30 cellular contexts compared by ENCODE assay signal in the genomic region with DNA sequence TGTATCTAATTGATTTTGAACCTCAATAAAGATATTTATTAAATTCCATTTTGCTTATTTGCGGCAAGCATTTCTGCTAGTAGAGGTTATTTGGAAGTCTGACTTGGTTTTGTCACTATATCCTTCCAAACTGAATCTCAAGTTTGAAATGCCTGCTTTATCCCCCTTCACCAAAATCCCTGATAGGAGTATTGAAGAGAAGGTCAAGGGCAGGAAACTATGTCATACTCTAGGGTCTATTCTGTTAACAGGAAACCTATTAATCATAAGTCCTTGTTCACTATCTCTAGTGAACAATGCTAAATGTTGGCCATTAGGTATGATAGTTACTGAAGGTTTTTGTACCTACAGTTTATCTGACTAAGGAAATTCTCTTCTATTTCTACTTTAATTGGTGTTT. TPM values are rescaled to one million over a fixed set of nuclear protein-coding genes. Genes with fewer than 3 reads are reported as not detected.
DNase-seq lines count a peak whose midpoint lies in the region; ATAC-seq, FAIRE-seq and TF ChIP-seq lines count a peak whose summit lies in the region.
"Had no signal": no experiment of that assay in that cellular context is flagged by ENCODE, and none has a peak within 500 bp of the region (broad histone marks: within the 10 kb centered on the region; RNA-seq: fewer than 3 reads in every experiment).

No MANE protein-coding gene starts in this region.

- H2AFZ ChIP-seq in HepG2 (ENCODE audit: low read length) (no peak overlapping the region), mesenchymal stem cell (ENCODE audit: low read depth, low read length) (no peak overlapping the region)

- H3K27ac ChIP-seq in liver (ENCODE audit: low read depth in 1 of 2, low read length in 2 of 2) (no peak overlapping the region), HepG2 (ENCODE audit: extremely low read length, insufficient read depth, low read length) (no peak overlapping the region), mesenchymal stem cell (ENCODE audit: low read length, poor library complexity, severe bottlenecking) (no peak overlapping the region)

- no peak for TF ChIP-seq POLR2A in HepG2 (IDR thresholded peaks at IDR 0.05; ENCODE audit: insufficient read depth in 1 of 2, low read depth in 2 of 2, low read length in 2 of 2)

- H3K9ac ChIP-seq in liver (ENCODE audit: low read depth in 1 of 2, low read length in 2 of 2) (no peak overlapping the region), HepG2 (ENCODE audit: insufficient read depth, low read depth, low read length) (no peak overlapping the region), mesenchymal stem cell (ENCODE audit: low read length) (peak overlapping the region; percentile 94)
- H3K9ac ChIP-seq: BLaER1 treated with 17β-estradiol and CSF1 and Interleukin-3, amounts not matched to agents 10 nM and 100 nM; SK-N-SH had no signal

- H2BK12ac ChIP-seq in mesenchymal stem cell (ENCODE audit: low read length in 2 of 2), result no peak overlapping the region

- H2AK5ac ChIP-seq in mesenchymal stem cell (ENCODE audit: low read length, severe bottlenecking), result no peak overlapping the region

- H3K9me3 ChIP-seq in liver (ENCODE audit: control insufficient read depth in 4 of 4, low read length in 3 of 4) (no peaks in the 10 kb centered on the region), HepG2 (ENCODE audit: low read length) (no peaks in the 10 kb centered on the region), mesenchymal stem cell (ENCODE audit: control insufficient read depth, low read length) (no peaks in the 10 kb centered on the region)
- H3K9me3 ChIP-seq: BLaER1 treated with 17β-estradiol and CSF1 and Interleukin-3, amounts not matched to agents 10 nM and 100 nM; Caco-2; Peyer's patch; SK-N-SH had no signal

- H3K79me1 ChIP-seq in mesenchymal stem cell (replicated peaks; ENCODE audit: low read length, poor library complexity, severe bottlenecking), result no peaks in the 10 kb centered on the region

- H3K4me3 ChIP-seq in liver (ENCODE audit: low read depth in 1 of 3, low read length in 3 of 3), result no peak overlapping the region
- no peak overlapping the region for H3K4me3 ChIP-seq in HepG2 (replicated peaks in 1 of 3; ENCODE audit: insufficient read depth in 1 of 3, low read depth in 2 of 3, low read length in 3 of 3)
- no peak overlapping the region for H3K4me3 ChIP-seq in mesenchymal stem cell (ENCODE audit: insufficient read depth in 1 of 2, low read depth in 1 of 2, low read length in 2 of 2)
- H3K4me3 ChIP-seq: BLaER1 treated with 17β-estradiol and CSF1 and Interleukin-3, amounts not matched to agents 10 nM and 100 nM; Peyer's patch had no signal

- no peaks in the 10 kb centered on the region for H3K4me1 ChIP-seq in liver (ENCODE audit: control insufficient read depth in 4 of 4, insufficient read depth in 4 of 4, low read length in 3 of 4)
- peaks cover 9% of the 10 kb centered on the region for H3K4me1 ChIP-seq in HepG2 (ENCODE audit: insufficient read depth, low read length)
- no peaks in the 10 kb centered on the region for H3K4me1 ChIP-seq in mesenchymal stem cell (ENCODE audit: control insufficient read depth, insufficient read depth, low read depth, low read length)
- H3K4me1 ChIP-seq: Caco-2, Peyer's patch had no signal

- H3K18ac ChIP-seq in mesenchymal stem cell (ENCODE audit: low read depth in 1 of 2, low read length in 2 of 2), result no peak overlapping the region

- H3K27me3 ChIP-seq in liver (ENCODE audit: control insufficient read depth in 4 of 4, insufficient read depth in 4 of 4, low read length in 3 of 4) (no peaks in the 10 kb centered on the region), HepG2 (ENCODE audit: control insufficient read depth in 1 of 2, insufficient read depth in 2 of 2, low read length in 2 of 2) (no peaks in the 10 kb centered on the region), mesenchymal stem cell (ENCODE audit: control insufficient read depth in 1 of 2, insufficient read depth in 1 of 2, low read length in 2 of 2) (no peaks in the 10 kb centered on the region)
- H3K27me3 ChIP-seq: BLaER1 treated with 17β-estradiol and CSF1 and Interleukin-3, amounts not matched to agents 10 nM and 100 nM; Peyer's patch had no signal

- no peak overlapping the region for H4K8ac ChIP-seq in mesenchymal stem cell (ENCODE audit: low read length)

- H3K23ac ChIP-seq in mesenchymal stem cell (ENCODE audit: low read length in 2 of 2), result no peak overlapping the region

- in situ Hi-C loops in HepG2 (cut with HindIII; ENCODE audit: extremely low pct_ligation_motif_present, low pct_unique_long_range_greater_than_20kb), result no loop called here

- WGBS in liver, result 91% methylated on average over 1 of the region's 1 CpG
- WGBS in HepG2 (ENCODE audit: low lambda C conversion rate), result 97% methylated on average over 1 of the region's 1 CpG
- no CpG with 5 or more reads among the region's 1 CpG for WGBS in mesenchymal stem cell

- TF ChIP-seq EP300 in HepG2 (IDR thresholded peaks at IDR 0.05; ENCODE audit: low read depth in 2 of 2, low read length in 2 of 2) (no peak), HepG2 (CRISPR knock-in tag; IDR thresholded peaks at IDR 0.05; ENCODE audit: borderline replicate concordance) (no peak)

- FAIRE-seq in HepG2 (lab: Jason Lieb, UNC), result no peak
- FAIRE-seq: H1 had no signal

- no peak overlapping the region for H2BK15ac ChIP-seq in mesenchymal stem cell (ENCODE audit: low read depth, poor library complexity, severe bottlenecking)

- H2BK5ac ChIP-seq in mesenchymal stem cell (ENCODE audit: low read depth, low read length, poor library complexity, severe bottlenecking), result no peak overlapping the region

- POLR2A ChIA-PET in HepG2 (lab: Yijun Ruan, JAX), result no interaction called here

- CTCF ChIA-PET in HepG2 (lab: Yijun Ruan, JAX; ENCODE audit: low intra/inter-chr PET ratio, low total read pairs), result no interaction called here

- H3K79me2 ChIP-seq in HepG2 (ENCODE audit: insufficient read depth, low read length), result no peaks in the 10 kb centered on the region

- H2BK120ac ChIP-seq in mesenchymal stem cell (ENCODE audit: low read depth, low read length), result no peak overlapping the region

- TF ChIP-seq CTCF in liver (IDR thresholded peaks at IDR 0.05; ENCODE audit: low read depth, low read length, missing input control), result no peak
- TF ChIP-seq CTCF in HepG2 (CRISPR knock-in tag; IDR thresholded peaks at IDR 0.05), result no peak

- ATAC-seq in HepG2 (no peak), GM18517 (IDR thresholded peaks at IDR 0.05; ENCODE audit: unreplicated experiment) (no peak)
- ATAC-seq: stimulated activated effector memory CD8-positive, alpha-beta T cell treated with anti-CD3 and anti-CD28 coated beads, Interleukin-12 subunit alpha, Interleukin-12 subunit beta, amount 100 ng/mL, for 72 hours; T-helper 17 cell had no signal

- no peaks in the 10 kb centered on the region for H4K20me1 ChIP-seq in HepG2 (ENCODE audit: insufficient read depth, low read length)
- H4K20me1 ChIP-seq: BLaER1 treated with 17β-estradiol and CSF1 and Interleukin-3, amounts not matched to agents 10 nM and 100 nM had no signal

- no peak overlapping the region for H3K14ac ChIP-seq in mesenchymal stem cell (ENCODE audit: low read length in 2 of 2)

- no peak overlapping the region for H4K91ac ChIP-seq in mesenchymal stem cell (ENCODE audit: low read length)

- no peak overlapping the region for H3K4ac ChIP-seq in mesenchymal stem cell (ENCODE audit: low read depth in 1 of 2, low read length in 2 of 2)

- H3K36me3 ChIP-seq in liver (ENCODE audit: control insufficient read depth in 4 of 4, insufficient read depth in 3 of 4, low read depth in 1 of 4, low read length in 3 of 4) (no peaks in the 10 kb centered on the region), HepG2 (replicated peaks in 1 of 2; ENCODE audit: control insufficient read depth in 1 of 2, insufficient read depth in 2 of 2, low read length in 2 of 2) (no peaks in the 10 kb centered on the region), mesenchymal stem cell (ENCODE audit: control insufficient read depth in 1 of 2, insufficient read depth in 2 of 2, low read depth in 1 of 2, low read length in 2 of 2) (no peaks in the 10 kb centered on the region)
- H3K36me3 ChIP-seq: BLaER1 treated with 17β-estradiol and CSF1 and Interleukin-3, amounts not matched to agents 10 nM and 100 nM; Peyer's patch had no signal

- TF ChIP-seq RAD21 in liver (IDR thresholded peaks at IDR 0.05) (peak in 1 of 2 donors; percentile 11), HepG2 (CRISPR knock-in tag; IDR thresholded peaks at IDR 0.05) (no peak)

- intact Hi-C loops in HepG2 (cut with micrococcal nuclease; ENCODE audit: unreplicated experiment), result no loop called here

- BruUV-seq in HepG2 (replicated peaks; lab: Mats Ljungman, UMichigan), result no TSS peak

- no peak for DNase-seq in HepG2 (ENCODE audit: low spot score)
- peak; percentile 28 for DNase-seq in dermis blood vessel endothelial cell
- DNase-seq in mesenchymal stem cell, result no peak
- DNase-seq in NCI-H526 treated with DMSO at 0.1 percent for 48 hours (lab: John Stamatoyannopoulos, UW), result no peak
- DNase-seq in glomerular visceral epithelial cell (ENCODE audit: extremely low spot score), result no peak
- no peak for DNase-seq in NCI-H128 (lab: John Stamatoyannopoulos, UW; ENCODE audit: unreplicated experiment)
- DNase-seq: ACHN; activated naive CD4-positive, alpha-beta T cell treated with Interleukin-2 at 50 U/mL for 16 hours; activated T-cell treated with anti-CD3 and anti-CD28 coated beads, Interleukin-2, amount 50 U/mL, for 1 hour; amniotic stem cell; Caco-2; DMS79 treated with DMSO at 0.1 percent for 48 hours; head of caudate nucleus; Karpas-422; MV-4-11; NCI-H2171; NCI-H510A treated with DMSO at 0.1 percent for 48 hours; NK-92 treated with Interleukin-12 subunit alpha and Interleukin-12 subunit beta, amount 100 ng/mL, for 24 hours; Peyer's patch; SK-N-SH; small intestine; T-helper 17 cell had no signal

- H3K4me2 ChIP-seq in HepG2 (ENCODE audit: low read depth, low read length) (no peak overlapping the region), mesenchymal stem cell (ENCODE audit: low read length, poor library complexity, severe bottlenecking) (no peak overlapping the region)

RNA-seq across cellular contexts. Expression of gene GNAT3, which starts 11.5 kb away (rescaled TPM):
- not detected for total RNA-seq in liver
- not detected for polyA plus RNA-seq in liver
- total RNA-seq in HepG2 (2016; rRNA removed; fragmentation: Illumina TruSeq; extraction: Trizol), result not detected in 2 replicates
- total RNA-seq in HepG2 (2016; cell fraction: cytosol; rRNA removed; fragmentation: Illumina TruSeq; extraction: Trizol; ENCODE audit: low read depth), result not detected in 2 replicates
- total RNA-seq in HepG2 (2016; cell fraction: insoluble cytoplasmic fraction; rRNA removed; fragmentation: Illumina TruSeq; extraction: Trizol), result not detected in 2 replicates
- total RNA-seq in HepG2 (2016; cell fraction: membrane; rRNA removed; fragmentation: Illumina TruSeq; extraction: Trizol), result not detected in 2 replicates
- not detected in 2 replicates for total RNA-seq in HepG2 (2016; cell fraction: nucleus; rRNA removed; fragmentation: Illumina TruSeq; extraction: Trizol)
- polyA plus RNA-seq in HepG2 (2011; rRNA removed), result not detected in 2 replicates
- polyA plus RNA-seq in HepG2 (2011; cell fraction: cytosol; rRNA removed), result not detected in 2 replicates
- not detected in 2 replicates for polyA plus RNA-seq in HepG2 (2011; cell fraction: nucleus; rRNA removed)
- not detected in 2 replicates for polyA plus RNA-seq in HepG2 (2012)
- polyA plus RNA-seq in HepG2 (2016; cell fraction: cytosol; fragmentation: Illumina TruSeq; extraction: Trizol; ENCODE audit: low read depth), result not detected in 2 replicates
- not detected in 2 replicates for polyA plus RNA-seq in HepG2 (2016; cell fraction: insoluble cytoplasmic fraction; fragmentation: Illumina TruSeq; extraction: Trizol; ENCODE audit: low read depth)
- not detected in 2 replicates for polyA plus RNA-seq in HepG2 (2016; cell fraction: membrane; fragmentation: Illumina TruSeq; extraction: Trizol; ENCODE audit: low read depth)
- not detected in 2 replicates for polyA plus RNA-seq in HepG2 (2016; cell fraction: nucleus; fragmentation: Illumina TruSeq; extraction: Trizol; ENCODE audit: insufficient read depth, low read depth)
- polyA minus RNA-seq in HepG2 (2011; rRNA and poly(A)+ RNA removed; ENCODE audit: low replicate concordance), result not detected in 2 replicates
- not detected in 2 replicates for polyA minus RNA-seq in HepG2 (2011; cell fraction: cytosol; rRNA and poly(A)+ RNA removed)
- not detected in 2 replicates for polyA minus RNA-seq in HepG2 (2011; cell fraction: nucleus; rRNA and poly(A)+ RNA removed)
- not detected in 2 replicates for total RNA-seq in dermis blood vessel endothelial cell
- polyA plus RNA-seq in mesenchymal stem cell (2013, experiment 1 of 2), result not detected
- polyA plus RNA-seq in mesenchymal stem cell (2013, experiment 2 of 2), result not detected
- total RNA-seq: Caco-2, cardiac septum, H1, pulmonary artery endothelial cell, T-helper 17 cell, urinary bladder had no signal
- polyA plus RNA-seq: H1, SK-N-SH, urinary bladder had no signal
